In the genomic region with DNA sequence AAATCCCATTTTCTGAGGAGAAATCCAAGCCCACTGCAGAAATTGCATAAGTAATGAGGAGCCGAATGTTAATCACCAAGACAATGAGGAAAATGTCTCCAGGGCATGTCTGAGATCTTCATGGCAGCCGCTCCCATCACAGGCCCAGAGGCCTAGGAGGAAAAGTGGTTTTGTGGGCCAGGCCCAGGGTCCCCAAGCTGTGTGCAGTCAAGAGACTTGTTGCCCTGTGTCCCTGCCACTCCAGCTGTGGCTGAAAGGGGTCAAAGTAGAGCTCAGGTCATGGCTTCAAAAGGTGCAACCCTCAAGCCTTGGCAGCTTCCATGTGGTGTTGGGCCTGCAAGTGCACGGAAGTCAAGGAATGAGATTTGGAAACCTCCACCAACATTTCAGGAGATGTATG, we compare ENCODE assay signal across 7 cellular contexts.
"Had no signal": no experiment of that assay in that cellular context is flagged by ENCODE, and none has a peak within 500 bp of the region (broad histone marks: within the 10 kb centered on the region; RNA-seq: fewer than 3 reads in every experiment).

No MANE protein-coding gene starts in this region.

- H3K4me3 ChIP-seq: GM23338 had no signal

- FAIRE-seq: H1, H54, HepG2 had no signal

- H2AFZ ChIP-seq: GM23338 had no signal

- DNase-seq: H9, HCEC 1CT, KBM-7 had no signal

- H3K4me2 ChIP-seq: GM23338 had no signal

- ATAC-seq: GM23338, HepG2 had no signal
